Comparison of ENCODE assay signal across 8 cellular contexts in genomic region chr9:128124873-128125574, GRCh38. TPM values are rescaled to one million over a fixed set of nuclear protein-coding genes. Genes with fewer than 3 reads are reported as not detected.
DNase-seq lines count a peak whose midpoint lies in the region; ATAC-seq and TF ChIP-seq lines count a peak whose summit lies in the region.

No MANE protein-coding gene starts in this region.

- H3K9me3 ChIP-seq in HEK293 (ENCODE audit: control insufficient read depth, insufficient read depth, low read depth, low read length) (no peaks in the 10 kb centered on the region), right lobe of liver (no peaks in the 10 kb centered on the region)

- no peak overlapping the region for H3K27ac ChIP-seq in HEK293 (ENCODE audit: extremely low read depth, low read depth, low read length)
- no peak overlapping the region for H3K27ac ChIP-seq in right lobe of liver

- H3K36me3 Mint-ChIP-seq in central memory CD8-positive, alpha-beta T cell (ENCODE audit: insufficient read depth): peaks cover 26% of the 10 kb centered on the region

- no peaks in the 10 kb centered on the region for H3K9me3 Mint-ChIP-seq in central memory CD8-positive, alpha-beta T cell

- DNase-seq in CD1c-positive myeloid dendritic cell (ENCODE audit: extremely low spot score) (peak; percentile 77), SK-N-DZ (ENCODE audit: low spot score) (peak; percentile 53), right lobe of liver (peak; percentile 52 to 68 (median 64))
- DNase-seq in central memory CD8-positive, alpha-beta T cell (ENCODE audit: low spot score in 2 of 2): no peak
- DNase-seq in stimulated activated naive CD8-positive, alpha-beta T cell treated with anti-CD3 and anti-CD28 coated beads, Interleukin-15, Interleukin-2, amounts not matched to agents 100 U/mL and 50 U/mL, for 24 hours: peak; percentile 78

- H3K27ac Mint-ChIP-seq in central memory CD8-positive, alpha-beta T cell (ENCODE audit: low read depth): peak overlapping the region; percentile 53

- TF ChIP-seq POLR2A in right lobe of liver (IDR thresholded peaks at IDR 0.05): no peak
- TF ChIP-seq POLR2A in GM18505 (IDR thresholded peaks at IDR 0.05; ENCODE audit: borderline replicate concordance, extremely low read depth, insufficient read depth, insufficient read length): no peak

- peak overlapping the region; percentile 99 for H3K4me3 Mint-ChIP-seq in central memory CD8-positive, alpha-beta T cell

- CTCF ChIA-PET in HEK293 (lab: Yijun Ruan, JAX): interaction anchor here (0.5 to 2.7 kb wide), 35 partner anchors 7 to 296 kb away, joined by 3 to 29 read pairs (median 4); partner anchors contain the start of genes CIZ1, DNM1, EEIG1 and NAIF1

- peak; percentile 58 for TF ChIP-seq CTCF in HEK293 (tag by site-specific recombination; IDR thresholded peaks at IDR 0.05)
- TF ChIP-seq CTCF in right lobe of liver (IDR thresholded peaks at IDR 0.05): peak; percentile 32 to 44 (median 36)

- H3K4me3 ChIP-seq in HEK293 (ENCODE audit: low read depth, low read length) (no peak overlapping the region), right lobe of liver (no peak overlapping the region)

- H3K4me1 Mint-ChIP-seq in central memory CD8-positive, alpha-beta T cell: peaks cover 34% of the 10 kb centered on the region

- H3K36me3 ChIP-seq in HEK293 (ENCODE audit: control insufficient read depth in 2 of 2, insufficient read depth in 1 of 2, low read length in 2 of 2) (peaks cover 0 to 55% of the 10 kb centered on the region in 2 experiments; a peak in 2 of 3 replicates), right lobe of liver (peaks cover 0 to 22% (median 8%) of the 10 kb centered on the region in 4 donors)

- no peak for ATAC-seq in central memory CD8-positive, alpha-beta T cell (replicated peaks; ENCODE audit: extremely low read depth, poor library complexity, severe bottlenecking)
- ATAC-seq in right lobe of liver (no peak), GM18505 (IDR thresholded peaks at IDR 0.05; ENCODE audit: unreplicated experiment) (no peak), GM18858 (IDR thresholded peaks at IDR 0.05; ENCODE audit: unreplicated experiment) (no peak)
- ATAC-seq in stimulated activated naive CD8-positive, alpha-beta T cell treated with anti-CD3 and anti-CD28 coated beads, Interleukin-15, Interleukin-2, amounts not matched to agents 100 U/mL and 50 U/mL, for 24 hours: no peak

- no peaks in the 10 kb centered on the region for H3K27me3 ChIP-seq in right lobe of liver

- H3K4me1 ChIP-seq in HEK293 (ENCODE audit: control insufficient read depth, insufficient read depth, low read length) (no peaks in the 10 kb centered on the region), right lobe of liver (peaks cover 0 to 22% (median 11%) of the 10 kb centered on the region in 4 donors)

- POLR2A ChIA-PET in HEK293 (lab: Yijun Ruan, JAX): interaction anchor here (0.5 to 1.4 kb wide), 5 partner anchors 25 to 308 kb away, joined by 3 to 5 read pairs (median 4); partner anchors contain the start of genes BBLN and NAIF1

- no peaks in the 10 kb centered on the region for H3K27me3 Mint-ChIP-seq in central memory CD8-positive, alpha-beta T cell

- 80% methylated on average over 2 of the region's 15 CpGs for WGBS in right lobe of liver (ENCODE audit: insufficient coverage, low coverage, low lambda C conversion rate, missing lambda C conversion rate)

- intact Hi-C loops in right lobe of liver (cut with DNase I): no loop called here

TF ChIP-seq in HEK293, 187 proteins besides CTCF, POLR2A, EP300 and RAD21 (continues in another document):
- peak; percentile 40 for TF ChIP-seq IKZF3 (tag by site-specific recombination; IDR thresholded peaks at IDR 0.05)
- TF ChIP-seq, protein P1, sequence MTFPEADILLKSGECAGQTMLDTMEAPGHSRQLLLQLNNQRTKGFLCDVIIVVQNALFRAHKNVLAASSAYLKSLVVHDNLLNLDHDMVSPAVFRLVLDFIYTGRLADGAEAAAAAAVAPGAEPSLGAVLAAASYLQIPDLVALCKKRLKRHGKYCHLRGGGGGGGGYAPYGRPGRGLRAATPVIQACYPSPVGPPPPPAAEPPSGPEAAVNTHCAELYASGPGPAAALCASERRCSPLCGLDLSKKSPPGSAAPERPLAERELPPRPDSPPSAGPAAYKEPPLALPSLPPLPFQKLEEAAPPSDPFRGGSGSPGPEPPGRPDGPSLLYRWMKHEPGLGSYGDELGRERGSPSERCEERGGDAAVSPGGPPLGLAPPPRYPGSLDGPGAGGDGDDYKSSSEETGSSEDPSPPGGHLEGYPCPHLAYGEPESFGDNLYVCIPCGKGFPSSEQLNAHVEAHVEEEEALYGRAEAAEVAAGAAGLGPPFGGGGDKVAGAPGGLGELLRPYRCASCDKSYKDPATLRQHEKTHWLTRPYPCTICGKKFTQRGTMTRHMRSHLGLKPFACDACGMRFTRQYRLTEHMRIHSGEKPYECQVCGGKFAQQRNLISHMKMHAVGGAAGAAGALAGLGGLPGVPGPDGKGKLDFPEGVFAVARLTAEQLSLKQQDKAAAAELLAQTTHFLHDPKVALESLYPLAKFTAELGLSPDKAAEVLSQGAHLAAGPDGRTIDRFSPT (tag by site-specific recombination; IDR thresholded peaks at IDR 0.05): 0 out of 2 replicates have a peak, but pooled peaks have one; percentile 29
- TF ChIP-seq ZNF664 (tag by site-specific recombination; IDR thresholded peaks at IDR 0.05): peak; percentile 92
- peak; percentile 10; the same call in 1 of the 2 replicates for TF ChIP-seq SP7 (tag by site-specific recombination; IDR thresholded peaks at IDR 0.05)
- TF ChIP-seq RBAK (tag by site-specific recombination; IDR thresholded peaks at IDR 0.05): no peak
- TF ChIP-seq ZBTB11 (tag by site-specific recombination; conservative IDR thresholded peaks at IDR 0.05; ENCODE audit: low read depth): no peak
- peak; percentile 42; the same call in 1 of the 2 replicates for TF ChIP-seq ZNF561 (tag by site-specific recombination; IDR thresholded peaks at IDR 0.05; ENCODE audit: borderline replicate concordance)
- TF ChIP-seq ZNF677 (tag by site-specific recombination; IDR thresholded peaks at IDR 0.05): no peak

RNA-seq across cellular contexts. Expression of gene PTGES2, which starts 2.5 kb away (rescaled TPM):
- polyA plus RNA-seq in SK-N-DZ (2014; cell fraction: cytosol; rRNA removed): 61.7 and 69.6 TPM in 2 replicates
- 159 and 165 TPM in 2 replicates for polyA plus RNA-seq in SK-N-DZ (2014; cell fraction: nucleus; rRNA removed)
- 10 to 100 TPM; 27.2 to 67.2 (median 30.5) TPM for total RNA-seq in right lobe of liver

RNA-seq across cellular contexts. Expression of gene LCN2, which starts 24.2 kb away (rescaled TPM):
- polyA plus RNA-seq in SK-N-DZ (2014; cell fraction: cytosol; rRNA removed): 1.3 TPM in 1 of 2 replicates, not detected in the other
- polyA plus RNA-seq in SK-N-DZ (2014; cell fraction: nucleus; rRNA removed): not detected in 2 replicates
- 10 to 100 TPM in 4 of 6 experiments, 1 to 10 TPM in 2; 2.7 to 81.8 (median 18.1) TPM for total RNA-seq in right lobe of liver

RNA-seq across cellular contexts. Expression of gene BBLN, which starts 35.0 kb away (rescaled TPM):
- polyA plus RNA-seq in SK-N-DZ (2014; cell fraction: cytosol; rRNA removed): 217 and 266 TPM in 2 replicates
- polyA plus RNA-seq in SK-N-DZ (2014; cell fraction: nucleus; rRNA removed): 151 and 172 TPM in 2 replicates
- 100 to 1,000 TPM in 2 of 6 experiments, 10 to 100 TPM in 4; 13.5 to 192 (median 17.7) TPM for total RNA-seq in right lobe of liver

RNA-seq across cellular contexts. Expression of gene SLC25A25, which starts 57.0 kb away (rescaled TPM):
- polyA plus RNA-seq in SK-N-DZ (2014; cell fraction: cytosol; rRNA removed): 29.1 and 31.5 TPM in 2 replicates
- polyA plus RNA-seq in SK-N-DZ (2014; cell fraction: nucleus; rRNA removed): 26.6 and 27.7 TPM in 2 replicates
- 10 to 100 TPM; 21.2 to 81.5 (median 53.3) TPM for total RNA-seq in right lobe of liver

RNA-seq across cellular contexts. Expression of gene NAIF1, which starts 57.9 kb away (rescaled TPM):
- polyA plus RNA-seq in SK-N-DZ (2014; cell fraction: cytosol; rRNA removed): 16.1 and 16.4 TPM in 2 replicates
- 4.8 and 7.4 TPM in 2 replicates for polyA plus RNA-seq in SK-N-DZ (2014; cell fraction: nucleus; rRNA removed)
- 1 to 10 TPM; 3.9 to 6.8 (median 5.7) TPM for total RNA-seq in right lobe of liver

Comparison
In these comparisons a context has a peak if more than half of its experiments do, and no peak if none do; other contexts are left out.
1. DNase-seq: peak in CD1c-positive myeloid dendritic cell (single experiment), SK-N-DZ (single experiment), right lobe of liver (3 of 3) and stimulated activated naive CD8-positive, alpha-beta T cell treated with anti-CD3 and anti-CD28 coated beads, Interleukin-15, Interleukin-2, amounts not matched to agents 100 U/mL and 50 U/mL, for 24 hours (single experiment); none in central memory CD8-positive, alpha-beta T cell (0 of 2).